In the genomic region with DNA sequence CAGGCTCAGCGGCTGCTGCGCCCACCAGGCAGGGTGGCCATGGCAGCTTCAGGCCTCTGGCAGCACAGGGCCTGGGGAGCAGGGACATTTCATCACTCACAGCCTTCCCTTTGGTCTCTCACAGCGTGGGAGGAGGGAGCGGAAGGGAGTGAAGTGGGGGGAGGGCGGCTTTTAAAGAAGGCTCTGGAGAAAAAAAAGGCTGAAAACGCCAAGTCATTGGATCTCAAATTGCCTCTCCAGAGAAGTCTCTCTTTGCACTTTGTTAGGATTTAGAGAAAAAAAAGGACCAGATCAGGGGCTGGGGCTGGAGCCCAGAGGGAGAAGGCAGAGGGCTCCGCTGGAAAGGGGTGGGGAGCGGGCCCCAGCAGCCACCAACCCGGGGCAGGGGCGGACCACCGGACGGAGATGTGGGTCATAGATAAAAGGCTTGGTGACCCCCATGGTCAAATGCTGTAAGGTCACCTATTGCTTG, we compare ENCODE assay signal across 20 cellular contexts.
DNase-seq lines count a peak whose midpoint lies in the region; ATAC-seq and TF ChIP-seq lines count a peak whose summit lies in the region.
"Had no signal": no experiment of that assay in that cellular context is flagged by ENCODE, and none has a peak within 500 bp of the region (broad histone marks: within the 10 kb centered on the region; RNA-seq: fewer than 3 reads in every experiment).

No MANE protein-coding gene starts in this region.

- DNase-seq in COLO829 (ENCODE audit: low spot score) = peak; percentile 37
- peak; percentile 7 for DNase-seq in KBM-7
- no peak for DNase-seq in activated naive CD4-positive, alpha-beta T cell treated with anti-CD3 and anti-CD28 coated beads for 36 hours
- no peak for DNase-seq in foreskin keratinocyte
- DNase-seq in CD14-positive monocyte (ENCODE audit: low spot score) = no peak
- DNase-seq: activated CD4-positive, alpha-beta T cell treated with anti-CD3 and anti-CD28 coated beads for 48 hours; activated CD8-positive, alpha-beta memory T cell treated with anti-CD3 and anti-CD28 coated beads, Interleukin-2, amount 50 U/mL, for 4 hours; activated gamma-delta T cell; CD8-positive, alpha-beta memory T cell; cerebellar nuclear complex; DMS79 treated with DMSO at 0.1 percent for 48 hours; GM23248; left lung; NCI-H1417 treated with DMSO at 0.1 percent for 48 hours; pancreas; stimulated activated CD4-positive, alpha-beta T cell treated with anti-CD3 and anti-CD28 coated beads, Interleukin-2, amount 100 ng/mL, for 24 hours had no signal

- no peaks in the 10 kb centered on the region for H3K36me3 ChIP-seq in ectodermal cell (ENCODE audit: control insufficient read depth, insufficient read depth, low read length)
- H3K36me3 ChIP-seq in mesodermal cell (ENCODE audit: control insufficient read depth, insufficient read depth, low read length) = no peaks in the 10 kb centered on the region
- H3K36me3 ChIP-seq: left lung, pancreas had no signal

- H3K4me3 Mint-ChIP-seq in activated naive CD4-positive, alpha-beta T cell treated with anti-CD3 and anti-CD28 coated beads for 36 hours = no peak overlapping the region
- no peak overlapping the region for H3K4me3 Mint-ChIP-seq in CD14-positive monocyte
- H3K4me3 Mint-ChIP-seq: CD8-positive, alpha-beta memory T cell had no signal

- CTCF ChIA-PET in activated naive CD4-positive, alpha-beta T cell treated with anti-CD3 and anti-CD28 coated beads for 36 hours (lab: Charles Lee) = no interaction called here

- no peaks in the 10 kb centered on the region for H3K27me3 Mint-ChIP-seq in activated naive CD4-positive, alpha-beta T cell treated with anti-CD3 and anti-CD28 coated beads for 36 hours (ENCODE audit: low read depth)
- H3K27me3 Mint-ChIP-seq in CD14-positive monocyte (ENCODE audit: low read depth in 3 of 3) = peaks cover 3 to 8% (median 8%) of the 10 kb centered on the region in 3 donors

- H3K4me3 ChIP-seq in ectodermal cell (ENCODE audit: insufficient read depth, low read depth, low read length) = no peak overlapping the region
- H3K4me3 ChIP-seq in mesodermal cell (ENCODE audit: extremely low read depth, insufficient read depth, low read length, poor library complexity, severe bottlenecking) = no peak overlapping the region
- H3K4me3 ChIP-seq: GM23248, left lung, pancreas had no signal

- 34 to 39% methylated on average over 12 of the region's 12 CpGs for WGBS in ectodermal cell, 2 experiments
- WGBS in mesodermal cell (ENCODE audit: insufficient coverage in 2 of 2), 2 experiments = 31 to 36% methylated on average over 8 to 10 of the region's 12 CpGs

- H3K27ac Mint-ChIP-seq in activated naive CD4-positive, alpha-beta T cell treated with anti-CD3 and anti-CD28 coated beads for 36 hours = no peak overlapping the region
- H3K27ac Mint-ChIP-seq in CD14-positive monocyte = no peak overlapping the region
- H3K27ac Mint-ChIP-seq: CD8-positive, alpha-beta memory T cell had no signal

- ATAC-seq in foreskin keratinocyte = no peak
- no peak for ATAC-seq in GM19455 (IDR thresholded peaks at IDR 0.05; ENCODE audit: unreplicated experiment)
- ATAC-seq: left lung, pancreas, SK-N-SH treated with all-trans-retinoic acid at 6 μM for 48 hours had no signal

- H3K27ac ChIP-seq in ectodermal cell (ENCODE audit: insufficient read depth, low read depth, low read length, poor library complexity, severe bottlenecking) (peak overlapping the region; percentile 4), mesodermal cell (ENCODE audit: low read depth, low read length, severe bottlenecking) (peak overlapping the region; percentile 89), foreskin keratinocyte (no peak overlapping the region)
- H3K27ac ChIP-seq: GM23248, left lung, pancreas had no signal

- no peaks in the 10 kb centered on the region for H3K36me3 Mint-ChIP-seq in activated naive CD4-positive, alpha-beta T cell treated with anti-CD3 and anti-CD28 coated beads for 36 hours (ENCODE audit: low read depth)
- no peaks in the 10 kb centered on the region for H3K36me3 Mint-ChIP-seq in CD14-positive monocyte
- H3K36me3 Mint-ChIP-seq: CD8-positive, alpha-beta memory T cell had no signal

- H3K9me3 ChIP-seq in ectodermal cell (ENCODE audit: control insufficient read depth, low read length) (no peaks in the 10 kb centered on the region), mesodermal cell (ENCODE audit: control insufficient read depth, low read length) (no peaks in the 10 kb centered on the region)
- H3K9me3 ChIP-seq: left lung, pancreas had no signal

- in situ Hi-C loops in KBM-7 (cut with MboI; ENCODE audit: low pct_unique_long_range_greater_than_20kb, low sequenced_read_pairs) = no loop called here

- no peaks in the 10 kb centered on the region for H3K9me3 Mint-ChIP-seq in activated naive CD4-positive, alpha-beta T cell treated with anti-CD3 and anti-CD28 coated beads for 36 hours
- H3K9me3 Mint-ChIP-seq in CD14-positive monocyte = peaks cover 0 to 5% (median 0%) of the 10 kb centered on the region in 7 donors
- H3K9me3 Mint-ChIP-seq: CD8-positive, alpha-beta memory T cell had no signal

- H3K4me1 Mint-ChIP-seq in activated naive CD4-positive, alpha-beta T cell treated with anti-CD3 and anti-CD28 coated beads for 36 hours (ENCODE audit: low read depth) = no peaks in the 10 kb centered on the region
- H3K4me1 Mint-ChIP-seq in CD14-positive monocyte = peaks cover 5% of the 10 kb centered on the region
- H3K4me1 Mint-ChIP-seq: CD8-positive, alpha-beta memory T cell had no signal

- H3K27me3 ChIP-seq in ectodermal cell (ENCODE audit: control insufficient read depth, insufficient read depth, low read length, poor library complexity, severe bottlenecking) = no peaks in the 10 kb centered on the region
- no peaks in the 10 kb centered on the region for H3K27me3 ChIP-seq in foreskin keratinocyte
- H3K27me3 ChIP-seq: pancreas had no signal

- H3K4me1 ChIP-seq in ectodermal cell (ENCODE audit: control insufficient read depth, insufficient read depth, low read length) (peaks cover 15% of the 10 kb centered on the region), mesodermal cell (ENCODE audit: control insufficient read depth, insufficient read depth, low read length, poor library complexity, severe bottlenecking) (peaks cover 10% of the 10 kb centered on the region), foreskin keratinocyte (no peaks in the 10 kb centered on the region)
- H3K4me1 ChIP-seq: left lung, pancreas had no signal

- TF ChIP-seq CTCF in foreskin keratinocyte (conservative IDR thresholded peaks at IDR 0.05) (no peak), CD14-positive monocyte (IDR thresholded peaks at IDR 0.05) (no peak)

- intact Hi-C loops in activated naive CD4-positive, alpha-beta T cell treated with anti-CD3 and anti-CD28 coated beads for 36 hours (cut with micrococcal nuclease) = no loop called here
- intact Hi-C loops in CD14-positive monocyte (cut with micrococcal nuclease) = no loop called here

Comparison
In these comparisons a context has a peak if more than half of its experiments do, and no peak if none do; other contexts are left out.
1. DNase-seq: peak in COLO829 (single experiment) and KBM-7 (single experiment); none in activated naive CD4-positive, alpha-beta T cell treated with anti-CD3 and anti-CD28 coated beads for 36 hours (single experiment), foreskin keratinocyte (0 of 2) and CD14-positive monocyte (single experiment).